In genomic region chr18:45164551-45164950, GRCh38 we compare ENCODE assay signal across 14 cellular contexts.
"Had no signal": no experiment of that assay in that cellular context is flagged by ENCODE, and none has a peak within 500 bp of the region (broad histone marks: within the 10 kb centered on the region; RNA-seq: fewer than 3 reads in every experiment).

No MANE protein-coding gene starts in this region.

- DNase-seq: activated CD4-positive, alpha-beta T cell treated with anti-CD3 and anti-CD28 coated beads, Interleukin-2, amount 50 U/mL, for 4 hours; activated CD4-positive, CD25-positive, alpha-beta regulatory T cell treated with anti-CD3 and anti-CD28 coated beads, Interleukin-2, amount 50 U/mL, for 72 hours; activated naive CD4-positive, alpha-beta T cell treated with anti-CD3 and anti-CD28 coated beads for 36 hours; activated naive CD8-positive, alpha-beta T cell treated with anti-CD3 and anti-CD28 coated beads, Interleukin-2, amount 50 U/mL, for 24 hours; gastrocnemius medialis; heart left ventricle; stimulated activated CD4-positive, alpha-beta T cell treated with anti-CD3 and anti-CD28 coated beads, Interleukin-1b, Interleukin-23, amount 100 ng/mL, for 48 hours; stomach; T-helper 1 cell; T1000; upper lobe of right lung had no signal

- H3K27ac ChIP-seq: ascending aorta, breast epithelium, gastrocnemius medialis, heart left ventricle, stomach, thoracic aorta, upper lobe of right lung had no signal

- H3K9me3 ChIP-seq: ascending aorta, breast epithelium, gastrocnemius medialis, heart left ventricle, stomach, thoracic aorta, upper lobe of right lung had no signal

- H3K4me3 ChIP-seq: ascending aorta, breast epithelium, gastrocnemius medialis, heart left ventricle, stomach, thoracic aorta, upper lobe of right lung had no signal

- H3K36me3 ChIP-seq: ascending aorta, breast epithelium, gastrocnemius medialis, heart left ventricle, stomach, thoracic aorta, upper lobe of right lung had no signal

- H3K27me3 ChIP-seq: ascending aorta, breast epithelium, gastrocnemius medialis, heart left ventricle, stomach, upper lobe of right lung had no signal

- H3K4me1 ChIP-seq: ascending aorta, breast epithelium, upper lobe of right lung had no signal
